9 cellular contexts compared by ENCODE assay signal in genomic region chr22:38398181-38398608, GRCh38. TPM values are rescaled to one million over a fixed set of nuclear protein-coding genes. Genes with fewer than 3 reads are reported as not detected.
A peak's percentile ranks its signal among the peaks of the same experiment; 100 is the strongest.
DNase-seq lines count a peak whose midpoint lies in the region; ATAC-seq and TF ChIP-seq lines count a peak whose summit lies in the region.
"Not testable (repeated sequence)": the region's sequence is repeated elsewhere in the genome, so short reads cannot be mapped to it uniquely, and the experiment has no call there.
"Had no signal": no experiment of that assay in that cellular context is flagged by ENCODE, and none has a peak within 500 bp of the region (broad histone marks: within the 10 kb centered on the region; RNA-seq: fewer than 3 reads in every experiment).

No MANE protein-coding gene starts in this region.

- H3K79me2 ChIP-seq in OCI-LY3 (ENCODE audit: low read length): peaks cover 55% of the 10 kb centered on the region

- H3K27ac ChIP-seq in OCI-LY3 (ENCODE audit: low read length): peak overlapping the region; percentile 90
- peak overlapping the region; percentile 92 to 93 for H3K27ac ChIP-seq in left lung
- H3K27ac ChIP-seq in spleen: peak overlapping the region; percentile 82 to 99 (median 94)

- POLR2A ChIA-PET in BJ (lab: Charles Lee): interaction anchor here (0.7 to 0.8 kb wide), 2 partner anchors 158 to 590 kb away, joined by 7 to 8 read pairs; no protein-coding TSS in a partner anchor

- not testable (repeated sequence) for H3K27me3 Mint-ChIP-seq in activated T-cell treated with anti-CD3 and anti-CD28 coated beads, Interleukin-2, amount 50 U/mL, for 4 hours (ENCODE audit: low read depth)
- H3K27me3 Mint-ChIP-seq in endothelial cell (ENCODE audit: unreplicated experiment): peaks cover 13% of the 10 kb centered on the region

- peaks cover 11% of the 10 kb centered on the region for H3K27me3 ChIP-seq in BJ (ENCODE audit: control insufficient read depth, insufficient read depth, low read length)
- not testable (repeated sequence) for H3K27me3 ChIP-seq in OCI-LY3 (ENCODE audit: low read depth, low read length); left lung; spleen (replicated peaks in 1 of 7)

- H3K9me3 ChIP-seq in OCI-LY3 (ENCODE audit: insufficient read depth, low read length); left lung; spleen: not testable (repeated sequence)

- intact Hi-C loops in left lung (cut with DNase I); spleen (cut with DNase I; ENCODE audit: low total_unique reads): not testable (repeated sequence)

- not testable (repeated sequence) for TF ChIP-seq CTCF in BJ (IDR thresholded peaks at IDR 0.05; ENCODE audit: insufficient read depth, low read depth, low read length); OCI-LY3 (IDR thresholded peaks at IDR 0.05; ENCODE audit: low read depth, low read length); endothelial cell (IDR thresholded peaks at IDR 0.05; ENCODE audit: unreplicated experiment); left lung (IDR thresholded peaks at IDR 0.05); spleen (IDR thresholded peaks at IDR 0.05 in 8 of 11, conservative IDR thresholded peaks at IDR 0.05 in 3 of 11)

- H3K4me3 ChIP-seq in BJ (ENCODE audit: low read depth, low read length): peak overlapping the region; percentile 73
- peak overlapping the region; percentile 95 for H3K4me3 ChIP-seq in OCI-LY3 (ENCODE audit: low read length)
- H3K4me3 ChIP-seq in left lung: peak overlapping the region; percentile 71 to 88
- peak overlapping the region; percentile 67 to 97 (median 76) for H3K4me3 ChIP-seq in spleen

- peak overlapping the region; percentile 98 for H3K9ac ChIP-seq in OCI-LY3 (ENCODE audit: low read length)

- peak overlapping the region; percentile 79 for H3K4me3 Mint-ChIP-seq in activated T-cell treated with anti-CD3 and anti-CD28 coated beads, Interleukin-2, amount 50 U/mL, for 4 hours
- H3K4me3 Mint-ChIP-seq in endothelial cell (ENCODE audit: unreplicated experiment): peak overlapping the region; percentile 86

- peaks cover 38% of the 10 kb centered on the region for H3K4me1 Mint-ChIP-seq in activated T-cell treated with anti-CD3 and anti-CD28 coated beads, Interleukin-2, amount 50 U/mL, for 4 hours (ENCODE audit: low read depth)
- peaks cover 29% of the 10 kb centered on the region for H3K4me1 Mint-ChIP-seq in endothelial cell (ENCODE audit: unreplicated experiment)

- H3K27ac Mint-ChIP-seq in endothelial cell (ENCODE audit: unreplicated experiment): peak overlapping the region; percentile 64

- H3K4me2 ChIP-seq in OCI-LY3 (ENCODE audit: low read length): peak overlapping the region; percentile 64

- H3K4me1 ChIP-seq in OCI-LY3 (ENCODE audit: low read length) (peaks cover 25% of the 10 kb centered on the region), left lung (peaks cover 19 to 58% of the 10 kb centered on the region in 2 donors), spleen (peaks cover 0 to 66% (median 42%) of the 10 kb centered on the region in 6 donors)

- ATAC-seq in GM19395 (IDR thresholded peaks at IDR 0.05; ENCODE audit: unreplicated experiment) (peak; percentile 28), HG03439 (IDR thresholded peaks at IDR 0.05; ENCODE audit: unreplicated experiment) (peak; percentile 32), left lung (peak; percentile 79)
- peak; percentile 42 to 52 for ATAC-seq in activated T-cell treated with anti-CD3 and anti-CD28 coated beads, Interleukin-2, amount 50 U/mL, for 4 hours

- CTCF ChIA-PET in BJ (lab: Yijun Ruan, JAX): interaction anchor here (0.6 kb wide), 1 partner anchor 13 kb away, joined by 3 read pairs; no protein-coding TSS in a partner anchor

- H2AFZ ChIP-seq in OCI-LY3 (ENCODE audit: low read depth, low read length): not testable (repeated sequence)

- DNase-seq in BJ (ENCODE audit: low read depth); activated T-cell treated with anti-CD3 and anti-CD28 coated beads, Interleukin-2, amount 50 U/mL, for 4 hours: not testable (repeated sequence)
- DNase-seq in endothelial cell (ENCODE audit: low spot score) (peak; percentile 76), left lung (peak; percentile 79 to 91), spleen (peak; percentile 93)

- H3K9me3 Mint-ChIP-seq in activated T-cell treated with anti-CD3 and anti-CD28 coated beads, Interleukin-2, amount 50 U/mL, for 4 hours; endothelial cell (ENCODE audit: unreplicated experiment): not testable (repeated sequence)

- WGBS in spleen, 5 donors: 0 to 1% (median 1%) methylated on average over 6 to 48 of the region's 48 CpGs; no CpG with 5 or more reads in 1 of the 5 donors

- H3K36me3 ChIP-seq in BJ (ENCODE audit: control insufficient read depth, insufficient read depth, low read length); OCI-LY3 (replicated peaks; ENCODE audit: low read depth, low read length); left lung; spleen: not testable (repeated sequence)

- not testable (repeated sequence) for TF ChIP-seq POLR2A in spleen (IDR thresholded peaks at IDR 0.05)

- H4K20me1 ChIP-seq in OCI-LY3 (ENCODE audit: insufficient read depth, low read length): not testable (repeated sequence)

- H3K36me3 Mint-ChIP-seq in activated T-cell treated with anti-CD3 and anti-CD28 coated beads, Interleukin-2, amount 50 U/mL, for 4 hours (ENCODE audit: insufficient read depth); endothelial cell (ENCODE audit: low read depth, unreplicated experiment): not testable (repeated sequence)

RNA-seq across cellular contexts. Expression of gene KCNJ4, which starts 56.8 kb away (rescaled TPM):
- polyA plus RNA-seq in BJ (2011; rRNA removed): not detected in 2 replicates
- not detected in 2 replicates for polyA minus RNA-seq in BJ (2011; rRNA and poly(A)+ RNA removed)
- not detected for total RNA-seq in activated T-cell treated with anti-CD3 and anti-CD28 coated beads, Interleukin-2, amount 50 U/mL, for 4 hours
- 0.21 TPM for total RNA-seq in endothelial cell (ENCODE audit: unreplicated experiment)
- not detected for total RNA-seq in left lung
- not detected for total RNA-seq in spleen
- polyA plus RNA-seq in spleen: not detected
- total RNA-seq: posterior vena cava had no signal

Comparison
In these comparisons a context has a peak if more than half of its experiments do, and no peak if none do; other contexts are left out.
1. ATAC-seq: peak in every context shown above with its lines; median percentile 79 in left lung; 47 in activated T-cell treated with anti-CD3 and anti-CD28 coated beads, Interleukin-2, amount 50 U/mL, for 4 hours; 32 in HG03439; 28 in GM19395.